Comparison of ENCODE assay signal across 1 cellular context in the genomic region with DNA sequence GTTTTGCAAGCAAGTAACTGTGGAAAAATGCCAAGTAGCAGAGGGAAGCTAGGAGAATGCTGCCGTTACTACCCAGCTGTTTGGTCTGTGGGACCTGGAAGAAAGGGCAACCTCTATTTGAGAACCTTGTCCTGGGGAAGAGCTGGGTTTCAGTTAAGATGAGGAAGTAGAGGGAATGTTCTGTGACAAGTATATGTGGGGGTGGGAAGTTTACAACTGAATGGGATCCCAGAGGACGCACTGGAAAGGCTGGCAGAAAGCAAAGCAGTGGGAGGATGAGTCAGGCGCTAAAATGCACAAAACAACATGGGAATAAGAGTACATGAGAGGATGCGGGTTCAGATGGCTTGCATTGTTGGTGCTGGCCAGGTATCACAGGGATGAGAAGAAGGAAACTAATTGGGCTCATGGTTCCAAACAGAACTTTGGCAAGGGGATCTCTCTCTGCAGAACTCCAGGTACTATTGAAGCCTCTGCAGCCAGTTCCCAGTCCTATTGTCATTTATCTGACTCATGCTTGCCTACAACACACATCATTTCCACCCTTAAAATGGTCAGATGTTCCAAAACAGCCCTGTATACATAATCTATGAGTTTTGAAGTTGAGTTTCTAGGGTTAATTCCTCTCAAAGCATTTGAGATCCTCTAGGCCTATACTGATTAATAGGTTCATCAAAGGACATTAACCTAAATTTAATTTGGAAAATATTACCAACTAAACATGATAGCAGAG.
TF ChIP-seq lines count a peak whose summit lies in the region.

No MANE protein-coding gene starts in this region.

TF ChIP-seq in IMR-90, 13 proteins besides CTCF, POLR2A, EP300 and RAD21 (continued from another document):
- TF ChIP-seq ELK1 (IDR thresholded peaks at IDR 0.05; ENCODE audit: borderline replicate concordance, low read depth, low read length): no peak
- TF ChIP-seq SMC3 (IDR thresholded peaks at IDR 0.05; ENCODE audit: low read depth, low read length): no peak
- TF ChIP-seq CEBPB (IDR thresholded peaks at IDR 0.05; ENCODE audit: low read depth, low read length): no peak
